ENCODE assay signal across 14 cellular contexts in the genomic region with DNA sequence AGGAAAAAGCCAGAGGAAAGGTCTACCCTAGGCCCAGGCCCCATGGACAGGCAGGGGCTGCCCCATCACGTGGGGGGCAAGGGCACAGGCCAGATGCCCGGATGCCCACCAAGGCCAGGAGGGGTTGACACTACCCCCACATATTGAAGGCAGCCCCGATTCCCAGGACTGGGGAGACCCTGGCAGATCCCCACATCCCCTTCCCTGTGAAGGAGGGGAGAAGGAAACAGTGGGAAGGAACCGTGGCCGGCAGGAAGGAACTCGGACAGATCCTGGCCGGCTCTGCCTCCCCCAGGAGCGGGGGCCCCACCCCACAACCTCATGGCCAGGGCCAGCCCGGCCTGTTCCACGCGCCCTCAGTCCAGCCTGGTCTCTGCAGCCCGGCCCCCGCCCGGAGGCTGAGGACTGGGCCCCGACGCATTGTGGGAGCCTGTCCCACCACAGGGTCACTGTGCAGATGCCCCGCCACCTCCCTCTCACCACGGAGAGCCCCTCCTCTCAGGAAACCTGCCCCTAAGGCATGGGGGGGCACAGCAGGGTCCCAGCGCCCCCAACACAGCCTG. TPM values are rescaled to one million over a fixed set of nuclear protein-coding genes. Genes with fewer than 3 reads are reported as not detected.
"Had no signal": no experiment of that assay in that cellular context is flagged by ENCODE, and none has a peak within 500 bp of the region (broad histone marks: within the 10 kb centered on the region; RNA-seq: fewer than 3 reads in every experiment).

No MANE protein-coding gene starts in this region.

- H3K4me1 Mint-ChIP-seq: activated naive CD4-positive, alpha-beta T cell treated with anti-CD3 and anti-CD28 coated beads, Interleukin-2, amount 50 U/mL, for 24 hours; stimulated activated effector memory CD8-positive, alpha-beta T cell treated with anti-CD3 and anti-CD28 coated beads, Interleukin-12 subunit alpha, Interleukin-12 subunit beta, amount 100 ng/mL, for 72 hours had no signal

- H3K27ac ChIP-seq: body of pancreas, transverse colon had no signal

- H3K4me1 ChIP-seq: body of pancreas, transverse colon had no signal

- H3K4me3 Mint-ChIP-seq: activated naive CD4-positive, alpha-beta T cell treated with anti-CD3 and anti-CD28 coated beads, Interleukin-2, amount 50 U/mL, for 24 hours; nephron progenitor cell; stimulated activated effector memory CD8-positive, alpha-beta T cell treated with anti-CD3 and anti-CD28 coated beads, Interleukin-12 subunit alpha, Interleukin-12 subunit beta, amount 100 ng/mL, for 72 hours had no signal

- H3K27ac Mint-ChIP-seq: activated naive CD4-positive, alpha-beta T cell treated with anti-CD3 and anti-CD28 coated beads, Interleukin-2, amount 50 U/mL, for 24 hours; stimulated activated effector memory CD8-positive, alpha-beta T cell treated with anti-CD3 and anti-CD28 coated beads, Interleukin-12 subunit alpha, Interleukin-12 subunit beta, amount 100 ng/mL, for 72 hours had no signal

- DNase-seq: activated CD4-positive, CD25-positive, alpha-beta regulatory T cell; amniotic stem cell; body of pancreas; cerebellar nuclear complex; dermis blood vessel endothelial cell; erythroblast; nephron progenitor cell; substantia nigra; T-helper 2 cell; transverse colon had no signal

- ATAC-seq: left lobe of liver; stimulated activated effector memory CD8-positive, alpha-beta T cell treated with anti-CD3 and anti-CD28 coated beads, Interleukin-12 subunit alpha, Interleukin-12 subunit beta, amount 100 ng/mL, for 72 hours had no signal

- H3K9me3 ChIP-seq: body of pancreas, transverse colon had no signal

- H3K36me3 ChIP-seq: transverse colon had no signal

- H3K9me3 Mint-ChIP-seq: activated naive CD4-positive, alpha-beta T cell treated with anti-CD3 and anti-CD28 coated beads, Interleukin-2, amount 50 U/mL, for 24 hours; nephron progenitor cell; stimulated activated effector memory CD8-positive, alpha-beta T cell treated with anti-CD3 and anti-CD28 coated beads, Interleukin-12 subunit alpha, Interleukin-12 subunit beta, amount 100 ng/mL, for 72 hours had no signal

- H3K4me3 ChIP-seq: body of pancreas, skin epidermis, transverse colon had no signal

- H3K27me3 ChIP-seq: body of pancreas, transverse colon had no signal

- H3K36me3 Mint-ChIP-seq: activated naive CD4-positive, alpha-beta T cell treated with anti-CD3 and anti-CD28 coated beads, Interleukin-2, amount 50 U/mL, for 24 hours; stimulated activated effector memory CD8-positive, alpha-beta T cell treated with anti-CD3 and anti-CD28 coated beads, Interleukin-12 subunit alpha, Interleukin-12 subunit beta, amount 100 ng/mL, for 72 hours had no signal

RNA-seq across cellular contexts. Expression of a gene that starts 41.3 kb away (rescaled TPM):
- total RNA-seq: left lobe of liver had no signal
